ENCODE assay signal across 8 cellular contexts in the genomic region with DNA sequence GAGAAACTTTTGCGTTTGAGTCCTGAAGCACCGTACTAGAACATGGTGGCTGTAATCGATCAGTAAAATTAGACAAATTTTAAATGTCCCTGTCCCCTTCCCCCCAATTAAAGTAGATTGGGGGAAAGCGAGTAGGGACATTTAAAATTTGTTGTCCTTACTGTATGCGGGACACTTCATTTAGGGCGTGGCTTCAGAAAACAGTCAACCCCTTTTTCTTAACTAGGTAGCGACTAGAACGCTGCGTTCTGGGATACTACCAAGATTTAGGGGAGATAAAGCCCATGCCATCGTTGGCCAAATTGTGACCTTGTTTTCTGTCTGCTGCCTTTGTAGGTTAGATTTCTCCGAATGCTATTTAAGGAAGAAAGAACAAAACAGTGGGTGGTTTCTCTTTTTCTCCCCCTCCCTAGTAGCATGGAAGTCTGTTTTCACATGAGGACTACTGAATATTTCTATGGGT. TPM values are rescaled to one million over a fixed set of nuclear protein-coding genes. Genes with fewer than 3 reads are reported as not detected.
DNase-seq lines count a peak whose midpoint lies in the region; ATAC-seq and TF ChIP-seq lines count a peak whose summit lies in the region.

No MANE protein-coding gene starts in this region.

- H3K27ac Mint-ChIP-seq in activated T-helper 1 cell treated with anti-CD3 and anti-CD28 coated beads, Interleukin-12 subunit alpha, Interleukin-12 subunit beta, Interleukin-2, Interleukin-4 antibody, amounts not matched to agents 30 ng/mL and 10 ng/mL and 1 ng/mL, durations not matched to agents 14 hours and 24 hours and 36 hours = peak overlapping the region; percentile 59
- H3K27ac Mint-ChIP-seq in immature natural killer cell (peak overlapping the region; percentile 57 to 98 (median 69)), type B pancreatic cell (peak overlapping the region; percentile 91)

- CTCF ChIA-PET in BJ (lab: Yijun Ruan, JAX) = no interaction called here

- peaks cover 2% of the 10 kb centered on the region for H3K27me3 Mint-ChIP-seq in activated T-helper 1 cell treated with anti-CD3 and anti-CD28 coated beads, Interleukin-12 subunit alpha, Interleukin-12 subunit beta, Interleukin-2, Interleukin-4 antibody, amounts not matched to agents 30 ng/mL and 10 ng/mL and 1 ng/mL, durations not matched to agents 14 hours and 24 hours and 36 hours (ENCODE audit: insufficient read depth)
- H3K27me3 Mint-ChIP-seq in immature natural killer cell (ENCODE audit: low read depth in 3 of 3) (peaks cover 10 to 16% (median 15%) of the 10 kb centered on the region in 3 donors), type B pancreatic cell (peaks cover 6% of the 10 kb centered on the region)

- ATAC-seq in HG02840 (IDR thresholded peaks at IDR 0.05; ENCODE audit: low FRiP score, unreplicated experiment) = no peak

- H3K36me3 Mint-ChIP-seq in activated T-helper 1 cell treated with anti-CD3 and anti-CD28 coated beads, Interleukin-12 subunit alpha, Interleukin-12 subunit beta, Interleukin-2, Interleukin-4 antibody, amounts not matched to agents 30 ng/mL and 10 ng/mL and 1 ng/mL, durations not matched to agents 14 hours and 24 hours and 36 hours (ENCODE audit: low read depth) = peaks cover 44% of the 10 kb centered on the region
- no peaks in the 10 kb centered on the region for H3K36me3 Mint-ChIP-seq in immature natural killer cell
- peaks cover 13% of the 10 kb centered on the region for H3K36me3 Mint-ChIP-seq in type B pancreatic cell

- H3K4me1 Mint-ChIP-seq in activated T-helper 1 cell treated with anti-CD3 and anti-CD28 coated beads, Interleukin-12 subunit alpha, Interleukin-12 subunit beta, Interleukin-2, Interleukin-4 antibody, amounts not matched to agents 30 ng/mL and 10 ng/mL and 1 ng/mL, durations not matched to agents 14 hours and 24 hours and 36 hours (ENCODE audit: low read depth) = peaks cover 40% of the 10 kb centered on the region
- H3K4me1 Mint-ChIP-seq in immature natural killer cell (peaks cover 35 to 59% of the 10 kb centered on the region in 2 donors), type B pancreatic cell (ENCODE audit: unreplicated experiment) (peaks cover 27% of the 10 kb centered on the region)

- H3K9me3 Mint-ChIP-seq in activated T-helper 1 cell treated with anti-CD3 and anti-CD28 coated beads, Interleukin-12 subunit alpha, Interleukin-12 subunit beta, Interleukin-2, Interleukin-4 antibody, amounts not matched to agents 30 ng/mL and 10 ng/mL and 1 ng/mL, durations not matched to agents 14 hours and 24 hours and 36 hours = no peaks in the 10 kb centered on the region
- H3K9me3 Mint-ChIP-seq in immature natural killer cell = no peaks in the 10 kb centered on the region
- no peaks in the 10 kb centered on the region for H3K9me3 Mint-ChIP-seq in type B pancreatic cell

- no peaks in the 10 kb centered on the region for H3K36me3 ChIP-seq in BJ (ENCODE audit: control insufficient read depth, insufficient read depth, low read length)

- TF ChIP-seq CTCF in BJ (IDR thresholded peaks at IDR 0.05; ENCODE audit: insufficient read depth, low read depth, low read length) = no peak
- no peak for TF ChIP-seq CTCF in type B pancreatic cell (conservative IDR thresholded peaks at IDR 0.05)

- DNase-seq in BJ (ENCODE audit: low read depth) (no peak), HK-2 (ENCODE audit: unreplicated experiment) (peak; percentile 17), immature natural killer cell (no peak), type B pancreatic cell (ENCODE audit: extremely low spot score, unreplicated experiment) (no peak), NCI-H1092 treated with DMSO at 0.1 percent for 48 hours (lab: John Stamatoyannopoulos, UW) (no peak)
- no peak for DNase-seq in activated T-helper 1 cell treated with anti-CD3 and anti-CD28 coated beads, Interleukin-12 subunit alpha, Interleukin-12 subunit beta, Interleukin-2, Interleukin-4 antibody, amounts not matched to agents 30 ng/mL and 10 ng/mL and 1 ng/mL, durations not matched to agents 14 hours and 24 hours and 36 hours (ENCODE audit: low spot score)
- DNase-seq in stimulated activated naive CD4-positive, alpha-beta T cell (lab: John Stamatoyannopoulos, UW) = no peak

- H3K4me3 Mint-ChIP-seq in activated T-helper 1 cell treated with anti-CD3 and anti-CD28 coated beads, Interleukin-12 subunit alpha, Interleukin-12 subunit beta, Interleukin-2, Interleukin-4 antibody, amounts not matched to agents 30 ng/mL and 10 ng/mL and 1 ng/mL, durations not matched to agents 14 hours and 24 hours and 36 hours = peak overlapping the region; percentile 92
- peak overlapping the region; percentile 70 to 94 (median 80) for H3K4me3 Mint-ChIP-seq in immature natural killer cell
- peak overlapping the region; percentile 99 for H3K4me3 Mint-ChIP-seq in type B pancreatic cell

- peak overlapping the region; percentile 79 for H3K4me3 ChIP-seq in BJ (ENCODE audit: low read depth, low read length)

- POLR2A ChIA-PET in BJ (lab: Charles Lee) = no interaction called here

- intact Hi-C loops in activated T-helper 1 cell treated with anti-CD3 and anti-CD28 coated beads, Interleukin-12 subunit alpha, Interleukin-12 subunit beta, Interleukin-2, Interleukin-4 antibody, amounts not matched to agents 30 ng/mL and 10 ng/mL and 1 ng/mL, durations not matched to agents 14 hours and 24 hours and 36 hours (cut with micrococcal nuclease) = loop anchor here (5.0 to 10.0 kb wide), 4 partner anchors 390 to 1007 kb away; a partner anchor contains a TSS

- H3K27me3 ChIP-seq in BJ (ENCODE audit: control insufficient read depth, insufficient read depth, low read length) = no peaks in the 10 kb centered on the region

RNA-seq across cellular contexts. Expression of a gene that starts 1.2 kb away (rescaled TPM):
- 128 and 135 TPM in 2 replicates for polyA plus RNA-seq in BJ (2011; rRNA removed)
- polyA minus RNA-seq in BJ (2011; rRNA and poly(A)+ RNA removed) = 52.9 and 76.7 TPM in 2 replicates
- 148 and 162 TPM in 2 replicates for total RNA-seq in activated T-helper 1 cell treated with anti-CD3 and anti-CD28 coated beads, Interleukin-12 subunit alpha, Interleukin-12 subunit beta, Interleukin-2, Interleukin-4 antibody, amounts not matched to agents 30 ng/mL and 10 ng/mL and 1 ng/mL, durations not matched to agents 14 hours and 24 hours and 36 hours
- 10 to 100 TPM; 34.4 to 48.9 (median 45.9) TPM for polyA plus RNA-seq in immature natural killer cell
- total RNA-seq in type B pancreatic cell (ENCODE audit: low replicate concordance) = 56.3 and 115 TPM in 2 replicates

RNA-seq across cellular contexts. Expression of a gene that starts 6.1 kb away (rescaled TPM):
- polyA plus RNA-seq in BJ (2011; rRNA removed) (14.3 and 14.4 TPM in 2 replicates), immature natural killer cell (10 to 100 TPM in 1 of 3 donors, 1 to 10 TPM in 2; 3.9 to 16.4 (median 9.7) TPM)
- 12.5 and 13.1 TPM in 2 replicates for polyA minus RNA-seq in BJ (2011; rRNA and poly(A)+ RNA removed)
- total RNA-seq in activated T-helper 1 cell treated with anti-CD3 and anti-CD28 coated beads, Interleukin-12 subunit alpha, Interleukin-12 subunit beta, Interleukin-2, Interleukin-4 antibody, amounts not matched to agents 30 ng/mL and 10 ng/mL and 1 ng/mL, durations not matched to agents 14 hours and 24 hours and 36 hours = 49.4 and 54.9 TPM in 2 replicates
- 47.1 and 49.6 TPM in 2 replicates for total RNA-seq in type B pancreatic cell (ENCODE audit: low replicate concordance)
